Comparison of ENCODE assay signal across 26 cellular contexts in the genomic region with DNA sequence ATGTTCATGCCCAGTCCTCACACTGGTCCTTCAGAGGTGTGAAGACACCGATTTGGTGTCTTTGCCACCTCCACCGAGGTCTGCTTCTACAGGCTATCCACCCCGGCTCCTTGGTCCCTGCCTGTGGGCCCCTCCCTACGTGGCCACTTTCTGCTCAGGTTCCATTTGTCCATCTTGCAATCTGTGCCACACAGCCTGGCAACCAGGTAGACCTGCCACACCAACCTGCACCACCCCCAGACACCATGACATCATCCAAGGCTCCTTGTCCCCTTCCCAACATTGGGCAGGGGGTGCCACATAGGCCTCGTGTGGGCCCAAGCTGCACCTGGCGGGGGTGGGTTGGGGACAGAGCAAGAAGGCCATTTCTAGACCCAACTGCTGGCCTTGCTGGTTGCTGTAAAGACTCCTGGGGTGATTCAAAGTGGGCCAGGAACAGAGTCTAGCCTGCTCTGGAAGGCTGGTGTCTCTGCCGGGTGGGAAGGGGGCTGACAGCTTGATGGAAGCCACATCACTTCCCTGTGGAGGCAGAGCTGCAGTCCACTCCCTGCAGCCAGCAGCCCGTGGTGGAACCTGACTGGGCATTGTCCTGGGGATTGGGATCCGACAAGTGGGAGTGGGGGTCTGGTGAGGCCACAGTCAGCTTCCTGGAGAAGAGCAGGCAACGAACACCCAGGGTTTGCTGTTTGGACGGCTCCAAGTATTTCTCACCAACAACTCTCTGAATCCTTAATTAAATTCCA.
DNase-seq lines count a peak whose midpoint lies in the region; ATAC-seq and TF ChIP-seq lines count a peak whose summit lies in the region.
"Had no signal": no experiment of that assay in that cellular context is flagged by ENCODE, and none has a peak within 500 bp of the region (broad histone marks: within the 10 kb centered on the region; RNA-seq: fewer than 3 reads in every experiment).

No MANE protein-coding gene starts in this region.

- peaks cover 3% of the 10 kb centered on the region for H3F3A ChIP-seq in PC-3 (ENCODE audit: low read length, unreplicated experiment)

- H3K4me3 ChIP-seq in PC-3 (ENCODE audit: low read length) (no peak overlapping the region), duodenal mucosa (ENCODE audit: low read depth in 1 of 2, low read length in 2 of 2) (no peak overlapping the region), upper lobe of right lung (no peak overlapping the region), prostate gland (no peak overlapping the region)
- H3K4me3 ChIP-seq: GM23338, sigmoid colon, tibial artery had no signal

- CTCF ChIA-PET in PC-3 (lab: Charles Lee) = no interaction called here

- no peaks in the 10 kb centered on the region for H3K9me3 Mint-ChIP-seq in nephron
- H3K9me3 Mint-ChIP-seq: activated naive CD8-positive, alpha-beta T cell treated with anti-CD3 and anti-CD28 coated beads for 36 hours; effector memory CD8-positive, alpha-beta T cell; GM23338; naive thymus-derived CD8-positive, alpha-beta T cell; stimulated activated naive CD8-positive, alpha-beta T cell treated with anti-CD3 and anti-CD28 coated beads, Interleukin-15, Interleukin-2, amounts not matched to agents 100 ng/mL and 50 ng/mL, for 24 hours; WTC11 had no signal

- H3K36me3 ChIP-seq in PC-3 (ENCODE audit: low read depth, low read length) = peaks cover 36% of the 10 kb centered on the region
- peaks cover 0 to 10% of the 10 kb centered on the region in 2 donors for H3K36me3 ChIP-seq in duodenal mucosa (ENCODE audit: control insufficient read depth in 1 of 2, insufficient read depth in 2 of 2, low read length in 2 of 2)
- H3K36me3 ChIP-seq in upper lobe of right lung = peaks cover 18% of the 10 kb centered on the region
- no peaks in the 10 kb centered on the region for H3K36me3 ChIP-seq in prostate gland

- ATAC-seq in PC-3 (no peak), upper lobe of right lung (no peak), omental fat pad (ENCODE audit: low FRiP score) (no peak)
- ATAC-seq: effector memory CD8-positive, alpha-beta T cell; esophagus mucosa; GM23338; naive thymus-derived CD8-positive, alpha-beta T cell; WTC11 had no signal

- no peak overlapping the region for H3K4me3 Mint-ChIP-seq in nephron
- H3K4me3 Mint-ChIP-seq: activated naive CD8-positive, alpha-beta T cell treated with anti-CD3 and anti-CD28 coated beads for 36 hours; effector memory CD8-positive, alpha-beta T cell; GM23338; naive thymus-derived CD8-positive, alpha-beta T cell; stimulated activated naive CD8-positive, alpha-beta T cell treated with anti-CD3 and anti-CD28 coated beads, Interleukin-15, Interleukin-2, amounts not matched to agents 100 ng/mL and 50 ng/mL, for 24 hours; WTC11 had no signal

- H2AFZ ChIP-seq in PC-3 (ENCODE audit: low read length) = no peak overlapping the region
- H2AFZ ChIP-seq: GM23338 had no signal

- H3K36me3 Mint-ChIP-seq in nephron (ENCODE audit: low read depth) = peaks cover 9% of the 10 kb centered on the region
- H3K36me3 Mint-ChIP-seq: activated naive CD8-positive, alpha-beta T cell treated with anti-CD3 and anti-CD28 coated beads for 36 hours had no signal

- peak overlapping the region in 2 of 3 experiments; percentile 11 to 63 for H3K27ac Mint-ChIP-seq in nephron
- H3K27ac Mint-ChIP-seq: activated naive CD8-positive, alpha-beta T cell treated with anti-CD3 and anti-CD28 coated beads for 36 hours; effector memory CD8-positive, alpha-beta T cell; GM23338; naive thymus-derived CD8-positive, alpha-beta T cell; stimulated activated naive CD8-positive, alpha-beta T cell treated with anti-CD3 and anti-CD28 coated beads, Interleukin-15, Interleukin-2, amounts not matched to agents 100 ng/mL and 50 ng/mL, for 24 hours; WTC11 had no signal

- no peak for TF ChIP-seq POLR2A in prostate gland (IDR thresholded peaks at IDR 0.05)

- peaks cover 26% of the 10 kb centered on the region for H3K4me1 Mint-ChIP-seq in nephron

- H3K9me2 ChIP-seq in PC-3 (replicated peaks; ENCODE audit: low read length) = no peaks in the 10 kb centered on the region

- DNase-seq in PC-3 (no peak), upper lobe of right lung (peak; percentile 42), NCI-H1092 (lab: John Stamatoyannopoulos, UW) (no peak), prostate gland (ENCODE audit: low spot score) (no peak), omental fat pad (ENCODE audit: low spot score) (no peak)
- DNase-seq: activated CD4-positive, alpha-beta T cell treated with anti-CD3 and anti-CD28 coated beads, Interleukin-2, amount 50 U/mL, for 4 hours; activated CD8-positive, alpha-beta memory T cell treated with anti-CD3 and anti-CD28 coated beads, Interleukin-2, amount 50 U/mL, for 48 hours; activated effector memory CD4-positive, alpha-beta T cell treated with Interleukin-2 at 50 U/mL for 16 hours; activated naive CD8-positive, alpha-beta T cell treated with anti-CD3 and anti-CD28 coated beads for 36 hours; AML-193; effector memory CD8-positive, alpha-beta T cell; foreskin melanocyte; mesendoderm; NCI-H1105; NCI-H2029; NCI-H774; sigmoid colon; T1000; tibial artery had no signal

- intact Hi-C loops in PC-3 (cut with micrococcal nuclease) (no loop called here), upper lobe of right lung (cut with DNase I) (no loop called here), prostate gland (cut with DNase I) (no loop called here)

- no peaks in the 10 kb centered on the region for H4K20me1 ChIP-seq in PC-3 (ENCODE audit: low read length)

- H3K27me3 ChIP-seq in PC-3 (ENCODE audit: low read length) (no peaks in the 10 kb centered on the region), duodenal mucosa (ENCODE audit: control insufficient read depth in 1 of 2, insufficient read depth in 2 of 2, low read length in 2 of 2) (no peaks in the 10 kb centered on the region), upper lobe of right lung (no peaks in the 10 kb centered on the region), prostate gland (replicated peaks; ENCODE audit: insufficient read depth) (no peaks in the 10 kb centered on the region)
- H3K27me3 ChIP-seq: sigmoid colon, tibial artery had no signal

- H3K27me3 Mint-ChIP-seq in nephron (ENCODE audit: low read depth) = no peaks in the 10 kb centered on the region
- H3K27me3 Mint-ChIP-seq: activated naive CD8-positive, alpha-beta T cell treated with anti-CD3 and anti-CD28 coated beads for 36 hours; effector memory CD8-positive, alpha-beta T cell; naive thymus-derived CD8-positive, alpha-beta T cell; stimulated activated naive CD8-positive, alpha-beta T cell treated with anti-CD3 and anti-CD28 coated beads, Interleukin-15, Interleukin-2, amounts not matched to agents 100 ng/mL and 50 ng/mL, for 24 hours had no signal

- H3K27ac ChIP-seq in PC-3 (ENCODE audit: low read length) (peak overlapping the region; percentile 99), duodenal mucosa (ENCODE audit: low read depth, low read length) (peak overlapping the region; percentile 22), upper lobe of right lung (peak overlapping the region; percentile 3), prostate gland (no peak overlapping the region)
- H3K27ac ChIP-seq: sigmoid colon, tibial artery had no signal

- BruUV-seq in PC-3 (replicated peaks; lab: Mats Ljungman, UMichigan) = no TSS peak

- no peaks in the 10 kb centered on the region for H3K9me3 ChIP-seq in PC-3 (ENCODE audit: low read length)
- H3K9me3 ChIP-seq in duodenal mucosa (ENCODE audit: control insufficient read depth in 1 of 2, low read length in 2 of 2) = no peaks in the 10 kb centered on the region
- no peaks in the 10 kb centered on the region for H3K9me3 ChIP-seq in upper lobe of right lung
- no peaks in the 10 kb centered on the region for H3K9me3 ChIP-seq in prostate gland
- H3K9me3 ChIP-seq: sigmoid colon, tibial artery had no signal

- TF ChIP-seq CTCF in PC-3 (conservative IDR thresholded peaks at IDR 0.05; ENCODE audit: low read depth, low read length) = no peak
- TF ChIP-seq CTCF in nephron (IDR thresholded peaks at IDR 0.05; ENCODE audit: unreplicated experiment in 3 of 3) = no peak
- TF ChIP-seq CTCF in upper lobe of right lung (IDR thresholded peaks at IDR 0.05) = no peak
- TF ChIP-seq CTCF in prostate gland (IDR thresholded peaks at IDR 0.05) = no peak
- no peak for TF ChIP-seq CTCF in omental fat pad (IDR thresholded peaks at IDR 0.05)

- peaks cover 85% of the 10 kb centered on the region for H3K79me2 ChIP-seq in PC-3 (ENCODE audit: low read length)

- WGBS in prostate gland = 93% methylated on average over 11 of the region's 11 CpGs

- H3K9ac ChIP-seq in PC-3 (ENCODE audit: low read length) (no peak overlapping the region), duodenal mucosa (ENCODE audit: low read depth in 1 of 2, low read length in 2 of 2) (no peak overlapping the region)

- peaks cover 88% of the 10 kb centered on the region for H3K4me1 ChIP-seq in PC-3 (ENCODE audit: insufficient read depth, low read length)
- H3K4me1 ChIP-seq in duodenal mucosa (ENCODE audit: control insufficient read depth in 1 of 2, insufficient read depth in 2 of 2, low read length in 2 of 2) = peaks cover 56 to 58% of the 10 kb centered on the region in 2 donors
- H3K4me1 ChIP-seq in upper lobe of right lung = peaks cover 40% of the 10 kb centered on the region
- peaks cover 9% of the 10 kb centered on the region for H3K4me1 ChIP-seq in prostate gland (replicated peaks)

- H3K4me2 ChIP-seq in PC-3 (ENCODE audit: low read length) = no peak overlapping the region
- H3K4me2 ChIP-seq: GM23338 had no signal

- POLR2A ChIA-PET in PC-3 (lab: Charles Lee; ENCODE audit: unreplicated experiment) = interaction anchor here (0.6 kb wide), 1 partner anchor 130 kb away, joined by 3 read pairs; no protein-coding TSS in a partner anchor

Comparison
In these comparisons a context has a peak if more than half of its experiments do, and no peak if none do; other contexts are left out.
1. H3K27ac ChIP-seq: peak in PC-3 (single experiment), duodenal mucosa (single experiment) and upper lobe of right lung (single experiment); none in prostate gland (0 of 2).